28 cellular contexts compared by ENCODE assay signal in the genomic region with DNA sequence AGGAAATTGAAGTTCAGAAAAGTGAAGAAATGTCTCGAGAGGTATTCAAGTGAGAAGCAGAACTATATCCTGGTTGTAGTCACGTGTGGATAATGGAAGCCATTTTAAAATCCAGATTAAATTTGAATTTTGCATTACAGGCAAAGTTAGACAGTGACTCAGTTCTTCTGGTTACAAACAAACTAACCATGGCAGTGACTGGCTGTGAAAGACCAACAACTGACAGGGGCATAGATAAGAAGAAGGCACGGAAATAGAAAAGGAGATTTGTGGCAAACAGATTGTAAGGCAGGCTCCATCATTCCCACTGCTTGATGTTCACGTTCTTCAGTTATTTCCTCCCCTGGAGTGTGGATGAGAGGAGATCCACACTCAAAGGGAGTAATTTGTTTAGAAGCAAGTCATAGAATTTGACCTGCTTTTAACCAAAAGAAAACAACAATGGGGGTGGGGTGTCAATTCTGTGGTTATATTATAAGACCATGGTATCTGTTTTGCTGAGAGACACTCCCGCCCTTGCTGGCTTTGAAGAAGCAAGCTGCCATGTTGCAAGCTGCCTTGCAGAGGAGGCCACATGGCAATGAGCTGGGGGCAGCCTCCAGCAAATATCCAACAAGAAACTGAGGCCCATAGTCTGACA.
"Had no signal": no experiment of that assay in that cellular context is flagged by ENCODE, and none has a peak within 500 bp of the region (broad histone marks: within the 10 kb centered on the region; RNA-seq: fewer than 3 reads in every experiment).

No MANE protein-coding gene starts in this region.

- H3K4me1 Mint-ChIP-seq: activated B cell treated with CpG ODN at 0.5 μM for 24 hours; nephron progenitor cell; stimulated activated memory B cell treated with anti-CD40 and anti-IgM and Interleukin-4, amounts not matched to agents 10 μg/mL and 1 μg/mL and 100 μg/mL, for 72 hours had no signal

- DNase-seq: activated B cell treated with CpG ODN at 0.5 μM for 24 hours; activated CD4-positive, alpha-beta T cell treated with anti-CD3 and anti-CD28 coated beads for 36 hours; activated naive CD8-positive, alpha-beta T cell treated with anti-CD3 and anti-CD28 coated beads, Interleukin-2, amount 50 U/mL, for 24 hours; activated T-cell treated with anti-CD3 and anti-CD28 coated beads, Interleukin-2, amount 50 U/mL, for 1 hour; central memory CD4-positive, alpha-beta T cell; foreskin keratinocyte; islet precursor cell; left ventricle myocardium inferior; mesendoderm; nephron progenitor cell; retina; stimulated activated CD4-positive, alpha-beta T cell treated with anti-CD3 and anti-CD28 coated beads, Interleukin-4, amount 100 ng/mL, for 24 hours; stimulated activated naive CD8-positive, alpha-beta T cell treated with anti-CD3 and anti-CD28 coated beads, Interleukin-15, amount 100 ng/mL, for 72 hours; substantia nigra; uterus had no signal

- H3K27ac Mint-ChIP-seq: activated B cell treated with CpG ODN at 0.5 μM for 24 hours; activated CD4-positive, alpha-beta T cell treated with anti-CD3 and anti-CD28 coated beads for 36 hours; activated naive CD4-positive, alpha-beta T cell treated with anti-CD3 and anti-CD28 coated beads, Interleukin-2, amount 50 U/mL, for 24 hours; activated T-helper 1 cell treated with anti-CD3 and anti-CD28 coated beads, Interleukin-12 subunit alpha, Interleukin-12 subunit beta, Interleukin-2, Interleukin-4 antibody, amounts not matched to agents 30 ng/mL and 10 ng/mL and 1 ng/mL, durations not matched to agents 14 hours and 24 hours and 36 hours; dendritic cell treated with granulocyte-macrophage colony-stimulating factor and Interleukin-4, amounts not matched to agents 40 ng/mL and 50 ng/mL, for 4 days; nephron progenitor cell; stimulated activated memory B cell treated with anti-CD40 and anti-IgM and Interleukin-4, amounts not matched to agents 10 μg/mL and 1 μg/mL and 100 μg/mL, for 72 hours; stimulated activated naive CD8-positive, alpha-beta T cell treated with anti-CD3 and anti-CD28 coated beads, Interleukin-15, amount 100 ng/mL, for 72 hours; T-helper 2 cell treated with Interferon-gamma antibody and Interleukin-4, amounts not matched to agents 5 μg/mL and 100 μg/mL, for 36 hours; type B pancreatic cell had no signal

- H3K36me3 ChIP-seq: breast epithelium, esophagus muscularis mucosa, left ventricle myocardium inferior, neutrophil, prostate gland, uterus had no signal

- H3K27me3 ChIP-seq: esophagus muscularis mucosa, foreskin keratinocyte, neutrophil, uterus had no signal

- H3K4me3 ChIP-seq: breast epithelium, esophagus muscularis mucosa, left ventricle myocardium inferior, lung, prostate gland, skin epidermis, uterus had no signal

- H3K4me3 Mint-ChIP-seq: activated B cell treated with CpG ODN at 0.5 μM for 24 hours; activated CD4-positive, alpha-beta T cell treated with anti-CD3 and anti-CD28 coated beads for 36 hours; activated naive CD4-positive, alpha-beta T cell treated with anti-CD3 and anti-CD28 coated beads, Interleukin-2, amount 50 U/mL, for 24 hours; activated naive CD8-positive, alpha-beta T cell treated with anti-CD3 and anti-CD28 coated beads, Interleukin-2, amount 50 U/mL, for 24 hours; activated T-helper 1 cell treated with anti-CD3 and anti-CD28 coated beads, Interleukin-12 subunit alpha, Interleukin-12 subunit beta, Interleukin-2, Interleukin-4 antibody, amounts not matched to agents 30 ng/mL and 10 ng/mL and 1 ng/mL, durations not matched to agents 14 hours and 24 hours and 36 hours; dendritic cell treated with granulocyte-macrophage colony-stimulating factor and Interleukin-4, amounts not matched to agents 40 ng/mL and 50 ng/mL, for 4 days; nephron progenitor cell; stimulated activated memory B cell treated with anti-CD40 and anti-IgM and Interleukin-4, amounts not matched to agents 10 μg/mL and 1 μg/mL and 100 μg/mL, for 72 hours; stimulated activated naive CD8-positive, alpha-beta T cell treated with anti-CD3 and anti-CD28 coated beads, Interleukin-15, amount 100 ng/mL, for 72 hours; T-helper 2 cell treated with Interferon-gamma antibody and Interleukin-4, amounts not matched to agents 5 μg/mL and 100 μg/mL, for 36 hours; type B pancreatic cell had no signal

- H3K4me1 ChIP-seq: breast epithelium, esophagus muscularis mucosa, foreskin keratinocyte, left ventricle myocardium inferior, prostate gland, uterus had no signal

- ATAC-seq: activated CD4-positive, alpha-beta T cell treated with anti-CD3 and anti-CD28 coated beads for 36 hours; activated naive CD8-positive, alpha-beta T cell treated with anti-CD3 and anti-CD28 coated beads, Interleukin-2, amount 50 U/mL, for 24 hours; foreskin keratinocyte; sciatic nerve; stimulated activated memory B cell treated with anti-CD40 and anti-IgM and Interleukin-4, amounts not matched to agents 10 μg/mL and 1 μg/mL and 100 μg/mL, for 72 hours; stimulated activated naive CD8-positive, alpha-beta T cell treated with anti-CD3 and anti-CD28 coated beads, Interleukin-15, amount 100 ng/mL, for 72 hours had no signal

- H3K9me3 Mint-ChIP-seq: activated B cell treated with CpG ODN at 0.5 μM for 24 hours; activated naive CD4-positive, alpha-beta T cell treated with anti-CD3 and anti-CD28 coated beads, Interleukin-2, amount 50 U/mL, for 24 hours; nephron progenitor cell; type B pancreatic cell had no signal

- H3K27me3 Mint-ChIP-seq: activated B cell treated with CpG ODN at 0.5 μM for 24 hours; activated CD4-positive, alpha-beta T cell treated with anti-CD3 and anti-CD28 coated beads for 36 hours; activated naive CD4-positive, alpha-beta T cell treated with anti-CD3 and anti-CD28 coated beads, Interleukin-2, amount 50 U/mL, for 24 hours; activated naive CD8-positive, alpha-beta T cell treated with anti-CD3 and anti-CD28 coated beads, Interleukin-2, amount 50 U/mL, for 24 hours; stimulated activated memory B cell treated with anti-CD40 and anti-IgM and Interleukin-4, amounts not matched to agents 10 μg/mL and 1 μg/mL and 100 μg/mL, for 72 hours; stimulated activated naive CD8-positive, alpha-beta T cell treated with anti-CD3 and anti-CD28 coated beads, Interleukin-15, amount 100 ng/mL, for 72 hours had no signal

- H3K36me3 Mint-ChIP-seq: stimulated activated memory B cell treated with anti-CD40 and anti-IgM and Interleukin-4, amounts not matched to agents 10 μg/mL and 1 μg/mL and 100 μg/mL, for 72 hours; type B pancreatic cell had no signal

- H3K27ac ChIP-seq: breast epithelium, esophagus muscularis mucosa, foreskin keratinocyte, left ventricle myocardium inferior, neutrophil, prostate gland, skin epidermis, uterus had no signal

- H3K9me3 ChIP-seq: breast epithelium, esophagus muscularis mucosa, left ventricle myocardium inferior, neutrophil, prostate gland, uterus had no signal
